30 cellular contexts compared by ENCODE assay signal in genomic region chr3:61288446-61288845, GRCh38.
"Had no signal": no experiment of that assay in that cellular context is flagged by ENCODE, and none has a peak within 500 bp of the region (broad histone marks: within the 10 kb centered on the region; RNA-seq: fewer than 3 reads in every experiment).

No MANE protein-coding gene starts in this region.

- H3K36me3 ChIP-seq: brain microvascular endothelial cell, esophagus squamous epithelium, gastroesophageal sphincter, heart right ventricle, thyroid gland, upper lobe of left lung, vagina had no signal

- DNase-seq: activated CD4-positive, alpha-beta memory T cell treated with anti-CD3 and anti-CD28 coated beads, Interleukin-2, amount 10 ng/mL, durations not matched to agents 7 days and 5 days; activated CD4-positive, alpha-beta T cell treated with anti-CD3 and anti-CD28 coated beads, Interleukin-2, amount 10 ng/mL, durations not matched to agents 7 days and 5 days; activated CD4-positive, CD25-positive, alpha-beta regulatory T cell treated with anti-CD3 and anti-CD28 coated beads, Interleukin-2, amount 50 U/mL, for 72 hours; activated CD8-positive, alpha-beta memory T cell treated with anti-CD3 and anti-CD28 coated beads, Interleukin-2, amount 50 U/mL, for 48 hours; activated gamma-delta T cell; activated naive CD4-positive, alpha-beta T cell treated with anti-CD3 and anti-CD28 coated beads, Interleukin-2, amount 10 ng/mL, durations not matched to agents 7 days and 5 days; activated naive CD8-positive, alpha-beta T cell treated with anti-CD3 and anti-CD28 coated beads, Interleukin-2, amount 10 ng/mL, durations not matched to agents 7 days and 5 days; activated T-cell treated with anti-CD3 and anti-CD28 coated beads, Interleukin-2, amount 50 U/mL, for 24 hours; brain microvascular endothelial cell; dermis blood vessel endothelial cell; effector CD8-positive, alpha-beta T cell; esophagus squamous epithelium; heart right ventricle; left colon; natural killer cell; retina; stimulated activated CD4-positive, alpha-beta T cell treated with anti-CD3 and anti-CD28 coated beads, Interleukin-12 subunit alpha, Interleukin-12 subunit beta, amount 100 ng/mL, for 4 hours; stimulated activated CD4-positive, alpha-beta T cell treated with anti-CD3 and anti-CD28 coated beads, Interleukin-4, amount 100 ng/mL, for 1 hour; stimulated activated naive CD8-positive, alpha-beta T cell treated with anti-CD3 and anti-CD28 coated beads, Interleukin-15, Interleukin-2, amounts not matched to agents 100 U/mL and 50 U/mL, for 24 hours; T-helper 17 cell; thyroid gland; upper lobe of left lung had no signal

- FAIRE-seq: astrocyte, endometrium, islet of Langerhans had no signal

- H3K27ac ChIP-seq: brain microvascular endothelial cell, epithelial cell of prostate, esophagus squamous epithelium, gastroesophageal sphincter, heart right ventricle, skin epidermis, thyroid gland, upper lobe of left lung, vagina had no signal

- H3K4me1 ChIP-seq: esophagus squamous epithelium, gastroesophageal sphincter, heart right ventricle, thyroid gland, upper lobe of left lung, vagina had no signal

- H3K9me3 ChIP-seq: esophagus squamous epithelium, gastroesophageal sphincter, heart right ventricle, thyroid gland, upper lobe of left lung, vagina had no signal

- ATAC-seq: gastroesophageal sphincter; heart right ventricle; left colon; natural killer cell; sciatic nerve; stimulated activated naive CD8-positive, alpha-beta T cell treated with anti-CD3 and anti-CD28 coated beads, Interleukin-15, Interleukin-2, amounts not matched to agents 100 U/mL and 50 U/mL, for 24 hours; T-helper 17 cell had no signal

- H3K27me3 ChIP-seq: brain microvascular endothelial cell, esophagus squamous epithelium, gastroesophageal sphincter, thyroid gland, upper lobe of left lung, vagina had no signal

- H3K4me3 ChIP-seq: esophagus squamous epithelium, gastroesophageal sphincter, heart right ventricle, skin epidermis, thyroid gland, upper lobe of left lung, vagina had no signal
